ENCODE assay signal across 1 cellular context in the genomic region with DNA sequence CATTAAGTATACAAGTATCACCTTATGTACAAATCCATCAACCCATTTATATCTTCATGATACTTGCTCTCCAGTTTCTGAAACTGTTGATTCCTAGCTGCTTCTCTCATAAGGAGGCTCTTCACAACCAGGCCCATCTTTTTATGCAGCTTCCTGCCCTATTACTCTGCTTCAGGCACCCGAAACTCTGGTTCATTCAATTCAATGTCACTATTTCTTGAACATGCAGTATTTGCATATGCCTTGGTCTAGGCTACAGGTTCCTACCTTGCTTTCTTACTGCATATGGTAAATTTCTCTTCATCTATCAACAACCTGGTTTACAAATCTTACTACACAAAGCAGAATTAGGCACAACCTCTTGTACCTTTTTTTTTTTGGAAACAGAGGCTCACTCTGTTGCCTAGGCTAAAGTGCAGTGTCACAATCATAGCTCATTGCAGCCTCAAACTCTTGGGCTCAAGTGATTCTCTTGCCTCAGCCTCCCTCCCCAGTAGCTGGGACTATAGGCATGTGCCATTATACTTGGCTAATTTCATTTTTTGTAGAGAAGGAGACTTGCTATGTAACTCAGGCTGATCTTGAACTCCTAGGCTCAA.
TF ChIP-seq lines count a peak whose summit lies in the region.

No MANE protein-coding gene starts in this region.

TF ChIP-seq in HCT116, 20 proteins besides CTCF, POLR2A, EP300 and RAD21:
- 0 out of 2 replicates have a peak, but pooled peaks have one; percentile 10 for TF ChIP-seq POLR2AphosphoS5 (IDR thresholded peaks at IDR 0.05; ENCODE audit: low read depth, low read length)
- TF ChIP-seq JUND (IDR thresholded peaks at IDR 0.05), result no peak
- TF ChIP-seq, protein P1, sequence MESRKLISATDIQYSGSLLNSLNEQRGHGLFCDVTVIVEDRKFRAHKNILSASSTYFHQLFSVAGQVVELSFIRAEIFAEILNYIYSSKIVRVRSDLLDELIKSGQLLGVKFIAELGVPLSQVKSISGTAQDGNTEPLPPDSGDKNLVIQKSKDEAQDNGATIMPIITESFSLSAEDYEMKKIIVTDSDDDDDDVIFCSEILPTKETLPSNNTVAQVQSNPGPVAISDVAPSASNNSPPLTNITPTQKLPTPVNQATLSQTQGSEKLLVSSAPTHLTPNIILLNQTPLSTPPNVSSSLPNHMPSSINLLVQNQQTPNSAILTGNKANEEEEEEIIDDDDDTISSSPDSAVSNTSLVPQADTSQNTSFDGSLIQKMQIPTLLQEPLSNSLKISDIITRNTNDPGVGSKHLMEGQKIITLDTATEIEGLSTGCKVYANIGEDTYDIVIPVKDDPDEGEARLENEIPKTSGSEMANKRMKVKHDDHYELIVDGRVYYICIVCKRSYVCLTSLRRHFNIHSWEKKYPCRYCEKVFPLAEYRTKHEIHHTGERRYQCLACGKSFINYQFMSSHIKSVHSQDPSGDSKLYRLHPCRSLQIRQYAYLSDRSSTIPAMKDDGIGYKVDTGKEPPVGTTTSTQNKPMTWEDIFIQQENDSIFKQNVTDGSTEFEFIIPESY (IDR thresholded peaks at IDR 0.05; ENCODE audit: extremely low read depth, insufficient replicate concordance, low read length), result no peak
- no peak for TF ChIP-seq SRF (IDR thresholded peaks at IDR 0.05; ENCODE audit: low read depth)
